Comparison of ENCODE assay signal across 9 cellular contexts in the genomic region with DNA sequence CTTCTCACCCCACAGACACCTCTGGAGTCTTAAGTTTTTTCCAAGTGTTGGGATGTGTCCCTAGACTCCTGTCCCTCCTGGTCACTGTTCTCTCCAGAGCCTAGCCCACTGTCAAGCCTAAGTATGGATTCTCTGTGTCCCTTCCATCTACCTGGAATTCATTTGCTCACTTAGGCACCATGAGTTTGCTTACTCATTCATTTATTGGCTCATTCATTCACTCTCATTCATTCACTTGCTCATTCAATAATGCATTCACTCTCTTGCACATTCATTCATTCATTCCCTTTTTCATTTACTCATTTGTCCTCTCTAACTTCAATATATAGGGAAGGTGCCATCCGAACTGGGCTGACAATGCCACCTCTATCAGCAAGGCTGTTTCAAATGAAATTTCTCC. TPM values are rescaled to one million over a fixed set of nuclear protein-coding genes. Genes with fewer than 3 reads are reported as not detected.
A peak's percentile ranks its signal among the peaks of the same experiment; 100 is the strongest.
DNase-seq lines count a peak whose midpoint lies in the region; ATAC-seq and TF ChIP-seq lines count a peak whose summit lies in the region.
"Had no signal": no experiment of that assay in that cellular context is flagged by ENCODE, and none has a peak within 500 bp of the region (broad histone marks: within the 10 kb centered on the region; RNA-seq: fewer than 3 reads in every experiment).

No MANE protein-coding gene starts in this region.

- H3K9me3 ChIP-seq in Peyer's patch = no peaks in the 10 kb centered on the region

- H3K4me3 ChIP-seq in Peyer's patch = peak overlapping the region in 3 of 4 donors; percentile 48 to 76 (median 64)
- peak overlapping the region; percentile 85 for H3K4me3 ChIP-seq in fibroblast of the aortic adventitia (ENCODE audit: low read depth, low read length)
- peak overlapping the region; percentile 42 to 73 (median 50) for H3K4me3 ChIP-seq in skin epidermis

- TF ChIP-seq CTCF in Peyer's patch (IDR thresholded peaks at IDR 0.05) (no peak), fibroblast of the aortic adventitia (IDR thresholded peaks at IDR 0.05; ENCODE audit: insufficient read depth, low read length) (no peak)

- peaks cover 0 to 57% (median 0%) of the 10 kb centered on the region in 4 donors for H3K4me1 ChIP-seq in Peyer's patch

- no peak for TF ChIP-seq POLR2A in Peyer's patch (IDR thresholded peaks at IDR 0.05)

- H3K36me3 ChIP-seq in Peyer's patch = peaks cover 0 to 15% (median 0%) of the 10 kb centered on the region in 3 donors

- ATAC-seq in HG02852 (IDR thresholded peaks at IDR 0.05; ENCODE audit: unreplicated experiment) = no peak
- ATAC-seq: activated CD4-positive, alpha-beta T cell treated with anti-CD3 and anti-CD28 coated beads for 36 hours had no signal

- H3K27ac ChIP-seq in Peyer's patch (peak overlapping the region; percentile 1 to 100 (median 94)), skin epidermis (peak overlapping the region in 18 of 21 experiments; percentile 87 to 98 (median 94))

- no peaks in the 10 kb centered on the region for H3K27me3 ChIP-seq in Peyer's patch

- DNase-seq in Peyer's patch (no peak), fibroblast of the aortic adventitia (ENCODE audit: low read depth) (no peak), NCI-H82 treated with DMSO at 0.1 percent for 48 hours (lab: John Stamatoyannopoulos, UW; ENCODE audit: unreplicated experiment) (no peak), dedifferentiated amniotic fluid mesenchymal stem cell (ENCODE audit: extremely low spot score) (no peak)
- DNase-seq: activated CD4-positive, alpha-beta T cell treated with anti-CD3 and anti-CD28 coated beads for 36 hours; immature natural killer cell; stimulated activated CD4-positive, alpha-beta T cell treated with anti-CD3 and anti-CD28 coated beads, Interleukin-4, amount 100 ng/mL, for 1 hour had no signal

RNA-seq across cellular contexts. Expression of a gene that starts 1.6 kb away (rescaled TPM):
- total RNA-seq in Peyer's patch (100 to 1,000 TPM; 107 to 277 (median 193) TPM), fibroblast of the aortic adventitia (ENCODE audit: low replicate concordance) (159 and 406 TPM in 2 replicates)
- total RNA-seq: activated CD4-positive, alpha-beta T cell treated with anti-CD3 and anti-CD28 coated beads for 36 hours had no signal

RNA-seq across cellular contexts. Expression of a gene that starts 4.8 kb away (rescaled TPM):
- 100 to 1,000 TPM; 106 to 391 (median 293) TPM for total RNA-seq in Peyer's patch
- 0.18 TPM in 1 of 2 replicates, not detected in the other for total RNA-seq in fibroblast of the aortic adventitia (ENCODE audit: low replicate concordance)

RNA-seq across cellular contexts. Expression of a gene that starts 15.9 kb away (rescaled TPM):
- total RNA-seq in Peyer's patch (100 to 1,000 TPM in 1 of 4 donors, 10 to 100 TPM in 3; 49.5 to 185 (median 52.9) TPM), fibroblast of the aortic adventitia (ENCODE audit: low replicate concordance) (220 and 296 TPM in 2 replicates)

RNA-seq across cellular contexts. Expression of a gene that starts 16.9 kb away (rescaled TPM):
- total RNA-seq in Peyer's patch (not detected), fibroblast of the aortic adventitia (ENCODE audit: low replicate concordance) (0.54 and 2.9 TPM in 2 replicates)
- total RNA-seq: activated CD4-positive, alpha-beta T cell treated with anti-CD3 and anti-CD28 coated beads for 36 hours had no signal

RNA-seq across cellular contexts. Expression of a gene that starts 22.5 kb away (rescaled TPM):
- total RNA-seq in Peyer's patch (10 to 100 TPM; 53.8 to 80.8 (median 68.7) TPM), fibroblast of the aortic adventitia (ENCODE audit: low replicate concordance) (26.8 and 44.6 TPM in 2 replicates)

Comparison
In these comparisons a context has a peak if more than half of its experiments do, and no peak if none do; other contexts are left out.
1. RNA of a gene that starts 4.8 kb away (total RNA-seq): 106 to 391 TPM in Peyer's patch; 0.18 TPM in fibroblast of the aortic adventitia; every median in the first group is over 10 times any median in the second.
2. Peak in every context shown above with its lines, with median percentiles within 50 percentile points of each other: H3K4me3 ChIP-seq.